ENCODE assay signal across 12 cellular contexts in the genomic region with DNA sequence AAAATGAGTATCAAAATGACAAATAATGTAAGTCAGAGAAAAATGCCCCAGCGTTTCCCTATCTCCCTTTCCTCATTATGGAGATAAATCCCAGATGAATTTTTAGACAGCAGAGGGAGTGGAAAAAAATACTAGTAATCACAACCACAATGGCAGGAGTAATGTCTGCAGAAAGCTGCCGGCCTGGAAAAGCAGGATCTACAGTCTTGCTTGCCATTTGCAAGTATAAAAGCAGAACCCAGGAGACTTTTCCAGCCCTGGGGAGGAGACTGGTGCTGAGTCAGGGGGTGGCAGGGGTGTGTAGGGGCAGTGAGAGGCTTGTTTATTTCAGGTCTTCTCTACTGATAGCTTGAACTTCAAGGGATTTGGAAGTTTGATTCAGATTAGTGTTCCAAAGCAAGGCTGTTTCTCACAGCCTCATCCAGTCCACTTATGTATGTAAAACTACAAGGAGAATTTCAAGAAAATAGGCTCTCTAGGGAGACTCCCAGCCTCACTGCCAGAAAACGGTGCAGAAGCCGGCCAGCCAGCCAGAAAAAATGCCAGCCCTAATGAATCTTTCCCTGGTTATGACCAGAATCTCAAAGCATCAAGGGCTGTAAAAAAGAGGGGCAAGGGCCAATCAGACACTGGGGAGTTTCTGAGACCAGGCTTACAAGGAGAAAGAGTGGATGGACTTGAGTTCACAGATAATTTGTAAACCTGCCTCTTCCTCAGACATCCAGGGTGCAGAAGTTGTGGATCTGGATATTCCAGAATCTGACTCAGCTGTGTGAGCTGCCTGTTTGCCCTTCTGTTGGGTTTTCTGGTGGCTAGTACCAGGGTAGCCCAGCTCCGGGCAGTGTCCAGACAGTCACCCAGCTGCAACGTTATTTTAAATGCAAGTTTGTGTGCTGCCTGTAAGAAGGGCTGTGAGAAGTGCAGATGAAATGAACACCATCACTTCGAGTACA.
A peak's percentile ranks its signal among the peaks of the same experiment; 100 is the strongest.
DNase-seq lines count a peak whose midpoint lies in the region; ATAC-seq and TF ChIP-seq lines count a peak whose summit lies in the region.
"Had no signal": no experiment of that assay in that cellular context is flagged by ENCODE, and none has a peak within 500 bp of the region (broad histone marks: within the 10 kb centered on the region; RNA-seq: fewer than 3 reads in every experiment).

No MANE protein-coding gene starts in this region.

- no peaks in the 10 kb centered on the region for H3K9me3 ChIP-seq in neuron (ENCODE audit: low read length)
- H3K9me3 ChIP-seq in thyroid gland = no peaks in the 10 kb centered on the region
- H3K9me3 ChIP-seq: tibial artery had no signal

- no peaks in the 10 kb centered on the region for H3K27me3 Mint-ChIP-seq in WTC11 (ENCODE audit: low read depth)

- CTCF ChIA-PET in WTC11 (lab: Charles Lee) = no interaction called here

- H3K4me1 Mint-ChIP-seq in WTC11 = peaks cover 26% of the 10 kb centered on the region

- H3K27ac ChIP-seq in thyroid gland = no peak overlapping the region
- H3K27ac ChIP-seq: tibial artery had no signal

- no peak overlapping the region for H3K4me3 ChIP-seq in neuron (ENCODE audit: low read length)
- no peak overlapping the region for H3K4me3 ChIP-seq in thyroid gland (replicated peaks in 1 of 3)
- H3K4me3 ChIP-seq: tibial artery had no signal

- TF ChIP-seq POLR2A in thyroid gland (IDR thresholded peaks at IDR 0.05) = no peak

- ATAC-seq in WTC11 (peak; percentile 65), HG02852 (IDR thresholded peaks at IDR 0.05; ENCODE audit: unreplicated experiment) (no peak), HG02981 (IDR thresholded peaks at IDR 0.05; ENCODE audit: unreplicated experiment) (no peak)

- WGBS in thyroid gland, 2 donors = 28 to 34% methylated on average over 7 of the region's 7 CpGs

- POLR2A ChIA-PET in WTC11 (lab: Charles Lee) = no interaction called here

- no peaks in the 10 kb centered on the region for H3K36me3 Mint-ChIP-seq in WTC11

- intact Hi-C loops in head of caudate nucleus (cut with DNase I) (no loop called here), thyroid gland (cut with DNase I) (no loop called here)

- no peak overlapping the region for H3K27ac Mint-ChIP-seq in WTC11

- no peak overlapping the region for H3K4me3 Mint-ChIP-seq in WTC11

- H3K9me3 Mint-ChIP-seq in WTC11 = peaks cover 5% of the 10 kb centered on the region; the same call in 1 of the 2 replicates

- H3K36me3 ChIP-seq in neuron (ENCODE audit: insufficient read depth, low read length) (no peaks in the 10 kb centered on the region), thyroid gland (no peaks in the 10 kb centered on the region)
- H3K36me3 ChIP-seq: tibial artery had no signal

- peak overlapping the region; percentile 50 for H2AFZ ChIP-seq in neuron (ENCODE audit: low read depth, low read length)

- H3K27me3 ChIP-seq in neuron (ENCODE audit: insufficient read depth, low read length) = no peaks in the 10 kb centered on the region
- no peaks in the 10 kb centered on the region for H3K27me3 ChIP-seq in thyroid gland
- H3K27me3 ChIP-seq: tibial artery had no signal

- DNase-seq in Ammon's horn (ENCODE audit: low spot score) (peak; percentile 50), WTC11 (ENCODE audit: low spot score) (no peak), head of caudate nucleus (peak in 28 of 42 donors; percentile 8 to 67 (median 34)), ureter (ENCODE audit: low spot score) (no peak), thyroid gland (no peak)
- DNase-seq: ACHN; activated effector memory CD4-positive, alpha-beta T cell treated with anti-CD3 and anti-CD28 coated beads, Interleukin-2, amount 50 U/mL, for 16 hours; NCI-H526; tibial artery had no signal

- H3K4me1 ChIP-seq in neuron (ENCODE audit: insufficient read depth, low read length) (peaks cover 19% of the 10 kb centered on the region), thyroid gland (no peaks in the 10 kb centered on the region)

- TF ChIP-seq CTCF in WTC11 (IDR thresholded peaks at IDR 0.05) (no peak), thyroid gland (IDR thresholded peaks at IDR 0.05) (no peak)

TF ChIP-seq in WTC11, 78 proteins besides CTCF, POLR2A, EP300 and RAD21 (continues in another document):
- no peak for TF ChIP-seq ZNF317 (CRISPR knock-in tag; IDR thresholded peaks at IDR 0.05; ENCODE audit: borderline replicate concordance, low read depth)
- TF ChIP-seq E2F5 (CRISPR knock-in tag; IDR thresholded peaks at IDR 0.05) = no peak
- no peak for TF ChIP-seq ERG (CRISPR knock-in tag; IDR thresholded peaks at IDR 0.05)
- no peak for TF ChIP-seq MYBL2 (CRISPR knock-in tag; IDR thresholded peaks at IDR 0.05)
- no peak for TF ChIP-seq ETV6 (CRISPR knock-in tag; IDR thresholded peaks at IDR 0.05)
- TF ChIP-seq ELF4 (CRISPR knock-in tag; IDR thresholded peaks at IDR 0.05; ENCODE audit: low read depth) = no peak
- TF ChIP-seq, protein P1, sequence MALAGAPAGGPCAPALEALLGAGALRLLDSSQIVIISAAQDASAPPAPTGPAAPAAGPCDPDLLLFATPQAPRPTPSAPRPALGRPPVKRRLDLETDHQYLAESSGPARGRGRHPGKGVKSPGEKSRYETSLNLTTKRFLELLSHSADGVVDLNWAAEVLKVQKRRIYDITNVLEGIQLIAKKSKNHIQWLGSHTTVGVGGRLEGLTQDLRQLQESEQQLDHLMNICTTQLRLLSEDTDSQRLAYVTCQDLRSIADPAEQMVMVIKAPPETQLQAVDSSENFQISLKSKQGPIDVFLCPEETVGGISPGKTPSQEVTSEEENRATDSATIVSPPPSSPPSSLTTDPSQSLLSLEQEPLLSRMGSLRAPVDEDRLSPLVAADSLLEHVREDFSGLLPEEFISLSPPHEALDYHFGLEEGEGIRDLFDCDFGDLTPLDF (CRISPR knock-in tag; IDR thresholded peaks at IDR 0.05) = no peak
- TF ChIP-seq PRRX2 (CRISPR knock-in tag; IDR thresholded peaks at IDR 0.05) = no peak
- TF ChIP-seq ZNF138 (CRISPR knock-in tag; conservative IDR thresholded peaks at IDR 0.05) = no peak
- TF ChIP-seq SMAD4 (CRISPR knock-in tag; IDR thresholded peaks at IDR 0.05) = no peak
- TF ChIP-seq ATF2 (CRISPR knock-in tag; IDR thresholded peaks at IDR 0.05; ENCODE audit: borderline replicate concordance, low read depth) = no peak
- no peak for TF ChIP-seq CREM (CRISPR knock-in tag; IDR thresholded peaks at IDR 0.05)
- no peak for TF ChIP-seq NFE2L1 (CRISPR knock-in tag; IDR thresholded peaks at IDR 0.05)
- no peak for TF ChIP-seq NR1H2 (CRISPR knock-in tag; IDR thresholded peaks at IDR 0.05)
- TF ChIP-seq ZNF512 (CRISPR knock-in tag; IDR thresholded peaks at IDR 0.05; ENCODE audit: borderline replicate concordance) = no peak

Comparison
In these comparisons a context has a peak if more than half of its experiments do, and no peak if none do; other contexts are left out.
1. DNase-seq: peak in Ammon's horn (single experiment) and head of caudate nucleus (28 of 42); none in WTC11 (single experiment), ureter (single experiment) and thyroid gland (0 of 2).